In the genomic region with DNA sequence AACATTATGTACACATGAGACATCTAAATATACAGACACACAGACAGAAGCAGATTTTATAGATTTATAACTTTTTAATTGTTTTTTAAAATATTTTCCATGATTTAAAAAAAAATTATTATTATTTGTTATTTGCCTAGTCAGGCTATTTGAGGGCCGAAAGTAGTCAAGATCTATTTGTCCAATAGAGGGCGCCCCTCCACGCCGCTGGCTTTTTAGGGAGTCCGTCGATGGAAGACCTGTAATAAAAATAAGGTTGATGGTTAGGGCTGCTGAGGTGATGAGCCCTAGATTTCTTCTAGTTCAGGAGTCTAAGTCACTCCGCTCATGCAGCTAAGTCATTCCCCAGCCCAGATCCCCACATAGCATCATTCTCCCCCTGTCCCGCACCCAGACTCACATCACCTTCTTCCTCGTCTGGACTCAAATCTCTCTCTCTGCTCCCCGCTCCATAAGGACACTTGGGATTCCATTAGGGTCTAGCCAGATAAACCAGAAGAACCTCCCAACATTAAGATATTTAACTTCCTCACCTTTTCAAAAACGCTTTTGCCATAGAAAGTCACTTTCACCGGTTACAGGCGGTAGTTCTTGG, we compare ENCODE assay signal across 8 cellular contexts. TPM values are rescaled to one million over a fixed set of nuclear protein-coding genes. Genes with fewer than 3 reads are reported as not detected.
DNase-seq lines count a peak whose midpoint lies in the region; ATAC-seq and TF ChIP-seq lines count a peak whose summit lies in the region.

No MANE protein-coding gene starts in this region.

- H3K4me3 ChIP-seq in AG09309 (ENCODE audit: control insufficient read depth, low read depth, low read length) (no peak overlapping the region), GM23338 (no peak overlapping the region), SU-DHL-6 (ENCODE audit: insufficient read depth, low read length, poor library complexity, severe bottlenecking) (no peak overlapping the region), iPS-15b (ENCODE audit: low read depth, low read length) (peak overlapping the region; percentile 24)

- no peaks in the 10 kb centered on the region for H3K9me2 ChIP-seq in GM23338 (ENCODE audit: insufficient read depth)
- no peaks in the 10 kb centered on the region for H3K9me2 ChIP-seq in SU-DHL-6 (replicated peaks; ENCODE audit: insufficient read depth, low read length)

- no peaks in the 10 kb centered on the region for H3F3A ChIP-seq in GM23338 (replicated peaks; ENCODE audit: low read depth)
- peaks cover 4% of the 10 kb centered on the region; the same call in 1 of the 2 replicates for H3F3A ChIP-seq in SU-DHL-6 (ENCODE audit: insufficient read depth)

- no peak for DNase-seq in AG09309 (ENCODE audit: low read depth)
- DNase-seq in GM23338 (ENCODE audit: low spot score), result peak; percentile 87
- peak; percentile 70 for DNase-seq in activated naive CD8-positive, alpha-beta T cell treated with anti-CD3 and anti-CD28 coated beads for 36 hours
- DNase-seq in stimulated activated CD4-positive, alpha-beta T cell treated with anti-CD3 and anti-CD28 coated beads, TNF-alpha, amount 100 ng/mL, for 1 hour (ENCODE audit: low read depth in 3 of 3, low spot score in 1 of 3), result peak; percentile 50 to 65 (median 62)

- H3K27ac ChIP-seq in GM23338 (ENCODE audit: low read depth) (no peak overlapping the region), SU-DHL-6 (ENCODE audit: low read depth, low read length) (no peak overlapping the region)

- H3K9ac ChIP-seq in SU-DHL-6 (ENCODE audit: low read length) (no peak overlapping the region), iPS-15b (ENCODE audit: low read depth, low read length) (no peak overlapping the region)

- peak; percentile 68 for ATAC-seq in GM23338
- no peak for ATAC-seq in GM21423 (IDR thresholded peaks at IDR 0.05; ENCODE audit: unreplicated experiment)
- ATAC-seq in HG02938 (IDR thresholded peaks at IDR 0.05; ENCODE audit: unreplicated experiment), result no peak

- H3K27ac Mint-ChIP-seq in GM23338, result no peak overlapping the region
- H3K27ac Mint-ChIP-seq in activated naive CD8-positive, alpha-beta T cell treated with anti-CD3 and anti-CD28 coated beads for 36 hours, result peak overlapping the region; percentile 94

- H2AFZ ChIP-seq in GM23338 (peak overlapping the region; percentile 67), SU-DHL-6 (ENCODE audit: low read depth, low read length, severe bottlenecking) (peak overlapping the region; percentile 44)

- 0 out of 2 replicates have a peak overlapping the region, but pooled peaks have one; percentile 39 for H3K4me2 ChIP-seq in GM23338
- no peak overlapping the region for H3K4me2 ChIP-seq in SU-DHL-6 (ENCODE audit: low read depth, low read length, poor library complexity, severe bottlenecking)

- peaks cover 3% of the 10 kb centered on the region; the same call in 1 of the 3 replicates for H3K9me3 Mint-ChIP-seq in GM23338
- peaks cover 2% of the 10 kb centered on the region for H3K9me3 Mint-ChIP-seq in activated naive CD8-positive, alpha-beta T cell treated with anti-CD3 and anti-CD28 coated beads for 36 hours

- H3K4me1 Mint-ChIP-seq in GM23338, result peaks cover 12% of the 10 kb centered on the region
- H3K4me1 Mint-ChIP-seq in activated naive CD8-positive, alpha-beta T cell treated with anti-CD3 and anti-CD28 coated beads for 36 hours, result peaks cover 71% of the 10 kb centered on the region

- H3K27me3 Mint-ChIP-seq in GM23338 (ENCODE audit: insufficient read depth, low read depth, poor library complexity), result peaks cover 11% of the 10 kb centered on the region
- no peaks in the 10 kb centered on the region for H3K27me3 Mint-ChIP-seq in activated naive CD8-positive, alpha-beta T cell treated with anti-CD3 and anti-CD28 coated beads for 36 hours

- H3K36me3 ChIP-seq in GM23338 (ENCODE audit: insufficient read depth), result no peaks in the 10 kb centered on the region
- no peaks in the 10 kb centered on the region for H3K36me3 ChIP-seq in SU-DHL-6 (ENCODE audit: low read length)
- peaks cover 3% of the 10 kb centered on the region for H3K36me3 ChIP-seq in iPS-15b (ENCODE audit: control insufficient read depth, insufficient read depth, low read length)

- H3K36me3 Mint-ChIP-seq in GM23338 (ENCODE audit: low read depth), result no peaks in the 10 kb centered on the region
- H3K36me3 Mint-ChIP-seq in activated naive CD8-positive, alpha-beta T cell treated with anti-CD3 and anti-CD28 coated beads for 36 hours, result peaks cover 36% of the 10 kb centered on the region

- no peak overlapping the region for H3K4me3 Mint-ChIP-seq in GM23338
- peak overlapping the region; percentile 46 for H3K4me3 Mint-ChIP-seq in activated naive CD8-positive, alpha-beta T cell treated with anti-CD3 and anti-CD28 coated beads for 36 hours

- H3K79me2 ChIP-seq in GM23338 (replicated peaks; ENCODE audit: insufficient read depth) (no peaks in the 10 kb centered on the region), SU-DHL-6 (ENCODE audit: insufficient read depth, low read length) (no peaks in the 10 kb centered on the region)

- H3K9me3 ChIP-seq in SU-DHL-6 (ENCODE audit: insufficient read depth, low read length) (no peaks in the 10 kb centered on the region), iPS-15b (ENCODE audit: control insufficient read depth, insufficient read depth, low read length) (no peaks in the 10 kb centered on the region)

- H3K27me3 ChIP-seq in GM23338 (ENCODE audit: insufficient read depth) (no peaks in the 10 kb centered on the region), SU-DHL-6 (ENCODE audit: low read length) (no peaks in the 10 kb centered on the region), iPS-15b (ENCODE audit: control insufficient read depth, insufficient read depth, low read length) (peaks cover 33% of the 10 kb centered on the region)

- H3K4me1 ChIP-seq in GM23338 (ENCODE audit: insufficient read depth), result no peaks in the 10 kb centered on the region
- H3K4me1 ChIP-seq in iPS-15b (ENCODE audit: control insufficient read depth, insufficient read depth, low read length), result no peaks in the 10 kb centered on the region

- TF ChIP-seq CTCF in AG09309 (IDR thresholded peaks at IDR 0.05; ENCODE audit: control insufficient read depth, insufficient read depth, low read depth, low read length, missing control alignments) (peak; percentile 57), GM23338 (conservative IDR thresholded peaks at IDR 0.05; ENCODE audit: low read depth in 2 of 2) (peak; percentile 78), SU-DHL-6 (IDR thresholded peaks at IDR 0.05; ENCODE audit: insufficient read depth, low read length, poor library complexity, severe bottlenecking) (peak; percentile 82)

- no peaks in the 10 kb centered on the region for H4K20me1 ChIP-seq in GM23338 (replicated peaks; ENCODE audit: insufficient read depth)
- H4K20me1 ChIP-seq in SU-DHL-6 (ENCODE audit: low read depth, low read length), result no peaks in the 10 kb centered on the region

TF ChIP-seq in GM23338, 12 proteins besides CTCF, POLR2A, EP300 and RAD21:
- TF ChIP-seq, protein P1, sequence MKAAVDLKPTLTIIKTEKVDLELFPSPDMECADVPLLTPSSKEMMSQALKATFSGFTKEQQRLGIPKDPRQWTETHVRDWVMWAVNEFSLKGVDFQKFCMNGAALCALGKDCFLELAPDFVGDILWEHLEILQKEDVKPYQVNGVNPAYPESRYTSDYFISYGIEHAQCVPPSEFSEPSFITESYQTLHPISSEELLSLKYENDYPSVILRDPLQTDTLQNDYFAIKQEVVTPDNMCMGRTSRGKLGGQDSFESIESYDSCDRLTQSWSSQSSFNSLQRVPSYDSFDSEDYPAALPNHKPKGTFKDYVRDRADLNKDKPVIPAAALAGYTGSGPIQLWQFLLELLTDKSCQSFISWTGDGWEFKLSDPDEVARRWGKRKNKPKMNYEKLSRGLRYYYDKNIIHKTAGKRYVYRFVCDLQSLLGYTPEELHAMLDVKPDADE (IDR thresholded peaks at IDR 0.05), result no peak
TF ChIP-seq in GM23338: peak in this region for 0.

RNA-seq across cellular contexts. Expression of a gene that starts 33.9 kb away (rescaled TPM):
- not detected in 2 replicates for total RNA-seq in GM23338 (2014; rRNA removed; shearing (Covaris generic))
- not detected in 2 replicates for polyA plus RNA-seq in GM23338 (2016; fragmentation: Nextera tagmentation; extraction: Ambion mirVana)
- total RNA-seq in activated naive CD8-positive, alpha-beta T cell treated with anti-CD3 and anti-CD28 coated beads for 36 hours, result 10 to 100 TPM; 36.5 to 37.5 TPM

Comparison
In these comparisons a context has a peak if more than half of its experiments do, and no peak if none do; other contexts are left out.
1. RNA of a gene that starts 33.9 kb away (total RNA-seq): 36.5 to 37.5 TPM in activated naive CD8-positive, alpha-beta T cell treated with anti-CD3 and anti-CD28 coated beads for 36 hours; not detected in GM23338; every median in the first group is over 10 times any median in the second.
2. Peak in every context shown above with its lines, with median percentiles within 50 percentile points of each other: CTCF ChIP-seq.